ENCODE assay signal across 24 cellular contexts in genomic region chr17:58380207-58381123, GRCh38. TPM values are rescaled to one million over a fixed set of nuclear protein-coding genes. Genes with fewer than 3 reads are reported as not detected.
DNase-seq lines count a peak whose midpoint lies in the region; ATAC-seq, FAIRE-seq and TF ChIP-seq lines count a peak whose summit lies in the region.
"Had no signal": no experiment of that assay in that cellular context is flagged by ENCODE, and none has a peak within 500 bp of the region (broad histone marks: within the 10 kb centered on the region; RNA-seq: fewer than 3 reads in every experiment).

No MANE protein-coding gene starts in this region.

- ATAC-seq in left lung (peak; percentile 60), pancreas (peak in 3 of 4 donors; percentile 3 to 47 (median 31)), HG03457 (IDR thresholded peaks at IDR 0.05; ENCODE audit: unreplicated experiment) (no peak)
- ATAC-seq: GM12878, left ventricle myocardium superior, right cardiac atrium had no signal

- intact Hi-C loops in left lung (cut with DNase I), result no loop called here
- intact Hi-C loops in pancreas (cut with DNase I), result no loop called here

- H3K27ac ChIP-seq in BLaER1 treated with 17β-estradiol and CSF1 and Interleukin-3, amounts not matched to agents 10 nM and 100 nM, result no peak overlapping the region
- H3K27ac ChIP-seq in KOPT-K1 (ENCODE audit: low read depth, low read length, poor library complexity, severe bottlenecking) (peak overlapping the region; percentile 72), left lung (peak overlapping the region in 1 of 2 donors; percentile 33), pancreas (peak overlapping the region in 3 of 4 donors; percentile 51 to 58 (median 52))
- H3K27ac ChIP-seq: uterus had no signal

- H3K36me3 ChIP-seq in BLaER1 treated with 17β-estradiol and CSF1 and Interleukin-3, amounts not matched to agents 10 nM and 100 nM, result no peaks in the 10 kb centered on the region
- H3K36me3 ChIP-seq in KOPT-K1 (ENCODE audit: insufficient read depth, low read length) (no peaks in the 10 kb centered on the region), left lung (no peaks in the 10 kb centered on the region), pancreas (no peaks in the 10 kb centered on the region)
- H3K36me3 ChIP-seq: uterus had no signal

- FAIRE-seq in pancreas (lab: Jason Lieb, UNC), result no peak
- FAIRE-seq: GM12878 had no signal

- no peaks in the 10 kb centered on the region for H3K27me3 ChIP-seq in BLaER1 treated with 17β-estradiol and CSF1 and Interleukin-3, amounts not matched to agents 10 nM and 100 nM
- H3K27me3 ChIP-seq in left lung, result no peaks in the 10 kb centered on the region
- no peaks in the 10 kb centered on the region for H3K27me3 ChIP-seq in pancreas
- H3K27me3 ChIP-seq: uterus had no signal

- no peak for DNase-seq in left lung
- DNase-seq in pancreas, result no peak
- no peak for DNase-seq in NCI-H1105 treated with DMSO at 0.1 percent for 48 hours (lab: John Stamatoyannopoulos, UW)
- DNase-seq in GM20000 (ENCODE audit: low spot score), result no peak
- no peak for DNase-seq in midbrain (lab: John Stamatoyannopoulos, UW)
- DNase-seq: activated CD4-positive, CD25-positive, alpha-beta regulatory T cell treated with anti-CD3 and anti-CD28 coated beads, Interleukin-2, amount 50 U/mL, for 72 hours; activated CD8-positive, alpha-beta memory T cell treated with anti-CD3 and anti-CD28 coated beads for 24 hours; activated naive CD4-positive, alpha-beta T cell treated with Interleukin-2 at 50 U/mL for 16 hours; activated T-cell treated with anti-CD3 and anti-CD28 coated beads, Interleukin-2, amount 50 U/mL, for 24 hours; CD4-positive, alpha-beta memory T cell; foreskin fibroblast; left ventricle myocardium superior; NCI-H2081; NCI-H345; NCI-H774; occipital lobe; right cardiac atrium; stimulated activated CD8-positive, alpha-beta memory T cell treated with anti-CD3 and anti-CD28 coated beads, Interleukin-4, amount 100 ng/mL, for 48 hours; uterus had no signal

- peak overlapping the region in 6 of 11 experiments; percentile 54 to 83 (median 68); a peak in 7 of 22 replicates for H3K4me2 ChIP-seq in BLaER1 treated with 17β-estradiol and CSF1 and Interleukin-3, amounts not matched to agents 10 nM and 100 nM

- no peak overlapping the region for H3K4me3 ChIP-seq in BLaER1 treated with 17β-estradiol and CSF1 and Interleukin-3, amounts not matched to agents 10 nM and 100 nM
- no peak overlapping the region for H3K4me3 ChIP-seq in left lung
- no peak overlapping the region for H3K4me3 ChIP-seq in pancreas
- H3K4me3 ChIP-seq: GM12878, uterus had no signal

- no peaks in the 10 kb centered on the region for H3K9me3 ChIP-seq in BLaER1 treated with 17β-estradiol and CSF1 and Interleukin-3, amounts not matched to agents 10 nM and 100 nM (replicated peaks in 1 of 11)
- H3K9me3 ChIP-seq in KOPT-K1 (ENCODE audit: insufficient read depth, low read length, poor library complexity, severe bottlenecking), result no peaks in the 10 kb centered on the region
- H3K9me3 ChIP-seq in left lung, result no peaks in the 10 kb centered on the region
- H3K9me3 ChIP-seq in pancreas, result no peaks in the 10 kb centered on the region
- H3K9me3 ChIP-seq: uterus had no signal

- TF ChIP-seq CTCF in left lung (IDR thresholded peaks at IDR 0.05), result no peak
- TF ChIP-seq CTCF in pancreas (IDR thresholded peaks at IDR 0.05), result no peak
- no peak for TF ChIP-seq CTCF in GM20000 (IDR thresholded peaks at IDR 0.05; ENCODE audit: extremely low read depth, missing control alignments)

- H3K9ac ChIP-seq in BLaER1 treated with 17β-estradiol and CSF1 and Interleukin-3, amounts not matched to agents 10 nM and 100 nM, result no peak overlapping the region

- 50 to 60% methylated on average over 5 of the region's 5 CpGs for WGBS in pancreas, 2 donors

- no peaks in the 10 kb centered on the region for H4K20me1 ChIP-seq in BLaER1 treated with 17β-estradiol and CSF1 and Interleukin-3, amounts not matched to agents 10 nM and 100 nM

- peaks cover 19 to 48% (median 26%) of the 10 kb centered on the region in 10 experiments for H3K4me1 ChIP-seq in BLaER1 treated with 17β-estradiol and CSF1 and Interleukin-3, amounts not matched to agents 10 nM and 100 nM
- H3K4me1 ChIP-seq in left lung (peaks cover 16 to 26% of the 10 kb centered on the region in 2 donors), pancreas (peaks cover 41 to 74% (median 70%) of the 10 kb centered on the region in 3 donors)
- H3K4me1 ChIP-seq: uterus had no signal

RNA-seq across cellular contexts. Expression of gene SUPT4H1, which starts 28.5 kb away (rescaled TPM):
- total RNA-seq in left lung, result 10 to 100 TPM; 68.4 to 69.0 TPM
- total RNA-seq in pancreas, result 10 to 100 TPM; 14.1 to 43.7 (median 26.5) TPM
- 10 to 100 TPM; 23.3 to 42.3 TPM for polyA plus RNA-seq in pancreas

RNA-seq across cellular contexts. Expression of gene RNF43, which starts 36.9 kb away (rescaled TPM):
- total RNA-seq in left lung (10 to 100 TPM in 1 of 2 donors, 1 to 10 TPM in 1; 6.8 to 13.4 TPM), pancreas (10 to 100 TPM in 2 of 6 donors, 1 to 10 TPM in 4; 4.5 to 12.5 (median 6.2) TPM)
- 1 to 10 TPM; 5.9 to 6.2 TPM for polyA plus RNA-seq in pancreas
- total RNA-seq: subcutaneous adipose tissue had no signal

RNA-seq across cellular contexts. Expression of gene TSPOAP1, which starts 51.9 kb away (rescaled TPM):
- total RNA-seq in left lung, result 10 to 100 TPM in 1 of 2 donors, 1 to 10 TPM in 1; 7.9 to 10.2 TPM
- total RNA-seq in pancreas, result 10 to 100 TPM in 4 of 6 donors, 1 to 10 TPM in 2; 7.0 to 19.6 (median 12.9) TPM
- 10 to 100 TPM; 56.7 to 90.2 TPM for polyA plus RNA-seq in pancreas

Comparison
In these comparisons a context has a peak if more than half of its experiments do, and no peak if none do; other contexts are left out.
1. H3K27ac ChIP-seq: peak in KOPT-K1 (single experiment) and pancreas (3 of 4); none in BLaER1 treated with 17β-estradiol and CSF1 and Interleukin-3, amounts not matched to agents 10 nM and 100 nM (0 of 11).